In the genomic region with DNA sequence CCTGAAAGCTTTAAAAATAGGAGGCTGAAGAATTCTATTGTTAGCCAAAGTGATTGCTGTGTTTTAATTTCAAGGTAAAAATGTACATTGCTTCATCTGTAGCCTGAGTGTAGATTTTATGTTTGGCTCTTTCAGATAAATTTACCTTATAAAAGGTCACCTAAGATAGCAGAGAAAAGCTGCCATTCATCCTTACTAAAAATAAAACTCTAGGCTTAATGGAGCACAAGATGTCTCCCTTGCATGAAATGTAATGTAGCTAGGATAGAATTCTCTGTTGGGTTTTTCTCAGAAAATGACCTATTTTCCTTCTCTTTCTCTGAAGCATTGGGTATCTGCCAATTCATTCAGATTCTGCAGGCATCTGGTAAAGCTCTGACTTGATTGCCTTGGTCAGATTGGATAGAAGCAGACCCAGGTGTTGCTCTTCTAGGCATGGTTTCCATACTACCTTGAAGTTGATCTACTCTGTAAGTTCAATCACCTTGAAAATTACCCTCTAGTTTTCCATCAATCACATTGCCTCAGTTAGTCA, we compare ENCODE assay signal across 23 cellular contexts.
"Had no signal": no experiment of that assay in that cellular context is flagged by ENCODE, and none has a peak within 500 bp of the region (broad histone marks: within the 10 kb centered on the region; RNA-seq: fewer than 3 reads in every experiment).

No MANE protein-coding gene starts in this region.

- H3K4me1 ChIP-seq: SJSA1 had no signal

- H3K4me3 ChIP-seq: SJSA1 had no signal

- ATAC-seq: activated CD8-positive, alpha-beta memory T cell treated with anti-CD3 and anti-CD28 coated beads, Interleukin-2, amount 10 ng/mL, durations not matched to agents 7 days and 5 days; T-helper 17 cell had no signal

- H3K36me3 ChIP-seq: SJSA1 had no signal

- DNase-seq: activated B cell treated with CpG ODN at 0.5 μM for 24 hours; activated CD4-positive, alpha-beta T cell treated with anti-CD3 and anti-CD28 coated beads for 1 hour; activated CD4-positive, alpha-beta T cell treated with anti-CD3 and anti-CD28 coated beads, Interleukin-2, amount 10 ng/mL, durations not matched to agents 24 days and 14 days; activated CD4-positive, alpha-beta T cell treated with anti-CD3 and anti-CD28 coated beads, Interleukin-2, amount 50 U/mL, for 48 hours; activated CD8-positive, alpha-beta memory T cell treated with anti-CD3 and anti-CD28 coated beads, Interleukin-2, amount 10 ng/mL, durations not matched to agents 7 days and 5 days; activated effector memory CD4-positive, alpha-beta T cell treated with Interleukin-2 at 50 U/mL for 16 hours; activated naive CD4-positive, alpha-beta T cell treated with anti-CD3 and anti-CD28 coated beads, Interleukin-2, amount 10 ng/mL, durations not matched to agents 7 days and 5 days; activated naive CD8-positive, alpha-beta T cell treated with anti-CD3 and anti-CD28 coated beads for 36 hours; activated T-cell treated with anti-CD3 and anti-CD28 coated beads, Interleukin-2, amount 50 U/mL, for 24 hours; caudate nucleus; KG1; NCI-H1048; NCI-H1930; NCI-H2171; NCI-H2227 treated with DMSO at 0.1 percent for 48 hours; NCI-H446 treated with DMSO at 0.1 percent for 48 hours; NCI-H524 treated with DMSO at 0.1 percent for 48 hours; NCI-H748 treated with DMSO at 0.1 percent for 48 hours; SHP77; T-helper 17 cell; T-helper 9 cell had no signal

- H3K27ac ChIP-seq: SJSA1 had no signal

- FAIRE-seq: TTC549 had no signal

- H3K27me3 ChIP-seq: SJSA1 had no signal
